Comparison of ENCODE assay signal across 8 cellular contexts in genomic region chr9:36258170-36258988, GRCh38. TPM values are rescaled to one million over a fixed set of nuclear protein-coding genes. Genes with fewer than 3 reads are reported as not detected.
DNase-seq lines count a peak whose midpoint lies in the region; ATAC-seq and TF ChIP-seq lines count a peak whose summit lies in the region.

Gene GNE (minus strand): TSS chr9:36258448. CDS start chr9:36249355, 9,093 bp downstream.

- H3K9me3 ChIP-seq in adrenal gland (replicated peaks in 1 of 3) (no peaks in the 10 kb centered on the region), trophoblast cell (ENCODE audit: insufficient read depth, low read depth, low read length) (peaks cover 1% of the 10 kb centered on the region), tibial nerve (no peaks in the 10 kb centered on the region)

- peak; percentile 94 for DNase-seq in GM04504 (ENCODE audit: low read depth)
- peak; percentile 97 for DNase-seq in NCI-H1092 (lab: John Stamatoyannopoulos, UW)
- peak; percentile 92 to 97 (median 96) for DNase-seq in T-helper 1 cell
- peak; percentile 98 to 99 (median 99) for DNase-seq in adrenal gland
- DNase-seq in cardiac septum (ENCODE audit: low spot score), result peak; percentile 99
- DNase-seq in trophoblast cell, result peak; percentile 58 to 67
- peak; percentile 96 for DNase-seq in tibial nerve (ENCODE audit: low spot score in 2 of 2)

- H3K27ac ChIP-seq in adrenal gland (peak within 1 kb of the TSS; percentile 91 to 100 (median 98)), trophoblast cell (ENCODE audit: low read depth, low read length) (no peak within 1 kb of the TSS), tibial nerve (peak within 1 kb of the TSS; percentile 97 to 100 (median 98))

- ATAC-seq in HG02571 (IDR thresholded peaks at IDR 0.05; ENCODE audit: unreplicated experiment), result peak; percentile 90

- peak; percentile 92 to 98 for TF ChIP-seq POLR2A in adrenal gland (IDR thresholded peaks at IDR 0.05)
- peak; percentile 82 to 93 for TF ChIP-seq POLR2A in tibial nerve (IDR thresholded peaks at IDR 0.05)

- H3K4me3 ChIP-seq in adrenal gland (peak within 1 kb of the TSS; percentile 59 to 100 (median 91)), trophoblast cell (ENCODE audit: low read depth, low read length) (peak within 1 kb of the TSS; percentile 86), tibial nerve (peak within 1 kb of the TSS; percentile 69 to 99 (median 94))

- no peaks in the 10 kb centered on the region for H3K79me1 ChIP-seq in trophoblast cell (ENCODE audit: low read length)

- peak within 1 kb of the TSS; percentile 57 for H3K4me2 ChIP-seq in trophoblast cell (ENCODE audit: low read length)

- no peak within 1 kb of the TSS for H2BK120ac ChIP-seq in trophoblast cell (ENCODE audit: insufficient read depth, low read length, poor library complexity)

- no peak within 1 kb of the TSS for H4K91ac ChIP-seq in trophoblast cell (ENCODE audit: low read depth, low read length)

- H3K27me3 ChIP-seq in adrenal gland (no peaks in the 10 kb centered on the region), trophoblast cell (ENCODE audit: insufficient read depth, low read length) (no peaks in the 10 kb centered on the region), tibial nerve (no peaks in the 10 kb centered on the region)

- TF ChIP-seq EP300 in tibial nerve (IDR thresholded peaks at IDR 0.05), result peak; percentile 22 to 96

- H4K8ac ChIP-seq in trophoblast cell (ENCODE audit: low read depth, low read length), result peak within 1 kb of the TSS; percentile 39

- H2BK12ac ChIP-seq in trophoblast cell (ENCODE audit: low read length), result no peak within 1 kb of the TSS

- H3K4me1 ChIP-seq in adrenal gland (replicated peaks in 1 of 2), result peaks cover 4 to 5% of the 10 kb centered on the region in 2 donors
- no peaks in the 10 kb centered on the region for H3K4me1 ChIP-seq in trophoblast cell (ENCODE audit: control insufficient read depth in 1 of 2, insufficient read depth in 2 of 2, low read length in 2 of 2)
- peaks cover 0 to 23% (median 4%) of the 10 kb centered on the region in 4 donors for H3K4me1 ChIP-seq in tibial nerve

- H3K79me2 ChIP-seq in trophoblast cell (ENCODE audit: control insufficient read depth, insufficient read depth, low read length, poor library complexity), result no peaks in the 10 kb centered on the region

- TF ChIP-seq CTCF in adrenal gland (IDR thresholded peaks at IDR 0.05) (no peak), tibial nerve (IDR thresholded peaks at IDR 0.05) (peak in 1 of 5 experiments; percentile 36)

- peak within 1 kb of the TSS; percentile 30 for H2AFZ ChIP-seq in trophoblast cell (ENCODE audit: insufficient read depth, low read length, poor library complexity)

- no peak within 1 kb of the TSS for H2AK5ac ChIP-seq in trophoblast cell (ENCODE audit: low read length)

- no peak within 1 kb of the TSS for H3K4ac ChIP-seq in trophoblast cell (ENCODE audit: low read depth, low read length)

- H2BK5ac ChIP-seq in trophoblast cell (ENCODE audit: low read depth, low read length, poor library complexity), result no peak within 1 kb of the TSS

- peak within 1 kb of the TSS; percentile 3 for H3K14ac ChIP-seq in trophoblast cell (ENCODE audit: low read length)

- peak within 1 kb of the TSS; percentile 10 for H3K9ac ChIP-seq in trophoblast cell (ENCODE audit: low read length)

- H3K36me3 ChIP-seq in adrenal gland (replicated peaks in 1 of 2) (no peaks in the 10 kb centered on the region), trophoblast cell (ENCODE audit: control insufficient read depth in 1 of 2, insufficient read depth in 2 of 2, low read length in 2 of 2) (peaks cover 0 to 2% of the 10 kb centered on the region in 2 experiments), tibial nerve (peaks cover 0 to 2% (median 0%) of the 10 kb centered on the region in 3 donors)

- H3K23ac ChIP-seq in trophoblast cell (ENCODE audit: low read length), result no peak within 1 kb of the TSS

- peak within 1 kb of the TSS; percentile 3 for H3K18ac ChIP-seq in trophoblast cell (ENCODE audit: low read length)

- WGBS in adrenal gland, 4 donors, result 1 to 6% (median 3%) methylated on average over 21 to 78 of the region's 78 CpGs
- no CpG with 5 or more reads among the region's 78 CpGs for WGBS in trophoblast cell (ENCODE audit: extremely low coverage, insufficient coverage, insufficient read length)
- 1 to 10% methylated on average over 11 to 73 of the region's 78 CpGs for WGBS in tibial nerve, 2 donors

- peak within 1 kb of the TSS; percentile 58 for H4K12ac ChIP-seq in trophoblast cell (ENCODE audit: low read depth, low read length)

- intact Hi-C loops in adrenal gland (cut with DNase I), result no loop called here
- intact Hi-C loops in cardiac septum (cut with DNase I), result no loop called here

RNA-seq across cellular contexts. Expression of gene GNE, which starts in this region (rescaled TPM):
- total RNA-seq in adrenal gland (10 to 100 TPM; 16.3 to 34.3 (median 21.1) TPM), cardiac septum (13.5 TPM), tibial nerve (10 to 100 TPM; 30.0 to 42.6 (median 32.6) TPM)
- polyA plus RNA-seq in adrenal gland, result 10 to 100 TPM in 1 of 3 donors, 1 to 10 TPM in 2; 4.8 to 28.3 (median 5.1) TPM
- polyA plus RNA-seq in trophoblast cell (2013), result 38.9 and 42.9 TPM in 2 replicates
